Comparison of ENCODE assay signal across 10 cellular contexts in the genomic region with DNA sequence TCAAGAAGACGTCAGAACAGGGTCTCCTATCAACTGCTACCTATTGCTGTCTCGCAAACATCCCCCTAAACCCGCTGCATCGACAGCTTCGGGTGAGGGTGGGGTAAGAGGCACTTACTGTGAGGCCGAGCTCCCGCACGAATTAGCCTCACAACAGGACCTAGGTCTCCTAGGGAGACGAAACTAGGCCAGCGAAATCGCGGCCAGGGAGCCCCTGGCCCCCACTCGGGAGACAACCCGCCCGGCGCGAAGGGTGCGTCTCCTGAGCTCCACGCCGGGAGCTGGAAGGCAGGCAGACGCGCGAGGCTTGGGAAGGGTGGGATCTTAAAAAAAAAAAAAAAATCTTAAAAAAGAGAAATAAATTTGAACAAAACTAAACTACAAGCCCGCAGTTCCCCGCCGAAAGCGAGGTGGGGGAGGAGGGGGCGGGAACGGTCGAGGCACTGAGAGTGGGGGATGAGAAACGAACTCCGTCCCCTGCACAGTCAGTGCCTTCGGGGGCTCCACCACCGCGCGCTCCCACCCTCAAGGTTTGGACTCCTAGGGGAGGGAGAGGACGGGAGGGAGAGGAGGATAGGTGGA. TPM values are rescaled to one million over a fixed set of nuclear protein-coding genes. Genes with fewer than 3 reads are reported as not detected.
DNase-seq lines count a peak whose midpoint lies in the region; ATAC-seq and TF ChIP-seq lines count a peak whose summit lies in the region.
"Had no signal": no experiment of that assay in that cellular context is flagged by ENCODE, and none has a peak within 500 bp of the region (broad histone marks: within the 10 kb centered on the region; RNA-seq: fewer than 3 reads in every experiment).

No MANE protein-coding gene starts in this region.

- peak overlapping the region; percentile 40 for H3K4me3 ChIP-seq in brain microvascular endothelial cell (ENCODE audit: low read depth, low read length)
- peak overlapping the region; percentile 53 for H3K4me3 ChIP-seq in iPS DF 6.9 (ENCODE audit: low read length)
- H3K4me3 ChIP-seq in SJCRH30: no peak overlapping the region

- DNase-seq in Calu3 (no peak), brain microvascular endothelial cell (no peak), iPS DF 6.9 (ENCODE audit: low read depth, low spot score) (no peak), putamen (ENCODE audit: low spot score) (peak; percentile 41), NCI-H1417 (lab: John Stamatoyannopoulos, UW) (no peak), SJCRH30 (no peak), NCI-H146 (lab: John Stamatoyannopoulos, UW) (no peak)
- no peak for DNase-seq in stimulated activated effector memory CD8-positive, alpha-beta T cell treated with anti-CD3 and anti-CD28 coated beads, Interleukin-12 subunit alpha, Interleukin-12 subunit beta, amount 100 ng/mL, for 72 hours (ENCODE audit: low spot score in 2 of 2)

- H3K27ac ChIP-seq in brain microvascular endothelial cell: no peak overlapping the region
- H3K27ac ChIP-seq in iPS DF 6.9 (ENCODE audit: low read length): no peak overlapping the region
- H3K27ac ChIP-seq in SJCRH30: no peak overlapping the region
- H3K27ac ChIP-seq: BLaER1 treated with 17β-estradiol and CSF1 and Interleukin-3, amounts not matched to agents 10 nM and 100 nM had no signal

- no CpG with 5 or more reads among the region's 37 CpGs for WGBS in iPS DF 6.9 (ENCODE audit: insufficient coverage, insufficient read length)

- no peaks in the 10 kb centered on the region for H3K9me3 ChIP-seq in iPS DF 6.9 (ENCODE audit: control insufficient read depth, insufficient read depth, low read length)
- no peaks in the 10 kb centered on the region for H3K9me3 ChIP-seq in SJCRH30 (replicated peaks)

- peaks cover 15% of the 10 kb centered on the region for H3K36me3 Mint-ChIP-seq in Calu3 (ENCODE audit: insufficient read depth, unreplicated experiment)
- H3K36me3 Mint-ChIP-seq in stimulated activated effector memory CD8-positive, alpha-beta T cell treated with anti-CD3 and anti-CD28 coated beads, Interleukin-12 subunit alpha, Interleukin-12 subunit beta, amount 100 ng/mL, for 72 hours: peaks cover 5% of the 10 kb centered on the region

- in situ Hi-C loops in brain microvascular endothelial cell (cut with HindIII; ENCODE audit: low pct_ligation_motif_present, low sequenced_read_pairs): no loop called here

- H3K27me3 Mint-ChIP-seq in Calu3 (ENCODE audit: unreplicated experiment): no peaks in the 10 kb centered on the region

- peak overlapping the region; percentile 80 for H3K4me3 Mint-ChIP-seq in Calu3 (ENCODE audit: low read depth, unreplicated experiment)
- no peak overlapping the region for H3K4me3 Mint-ChIP-seq in stimulated activated effector memory CD8-positive, alpha-beta T cell treated with anti-CD3 and anti-CD28 coated beads, Interleukin-12 subunit alpha, Interleukin-12 subunit beta, amount 100 ng/mL, for 72 hours

- TF ChIP-seq CTCF in Calu3 (IDR thresholded peaks at IDR 0.05; ENCODE audit: unreplicated experiment): no peak
- no peak for TF ChIP-seq CTCF in brain microvascular endothelial cell (IDR thresholded peaks at IDR 0.05; ENCODE audit: low read depth, low read length, missing control alignments)

- no peaks in the 10 kb centered on the region for H3K4me1 Mint-ChIP-seq in Calu3 (ENCODE audit: low read depth, unreplicated experiment)
- H3K4me1 Mint-ChIP-seq in stimulated activated effector memory CD8-positive, alpha-beta T cell treated with anti-CD3 and anti-CD28 coated beads, Interleukin-12 subunit alpha, Interleukin-12 subunit beta, amount 100 ng/mL, for 72 hours: peaks cover 34% of the 10 kb centered on the region

- H3K27ac Mint-ChIP-seq in Calu3 (ENCODE audit: unreplicated experiment): no peak overlapping the region
- H3K27ac Mint-ChIP-seq in stimulated activated effector memory CD8-positive, alpha-beta T cell treated with anti-CD3 and anti-CD28 coated beads, Interleukin-12 subunit alpha, Interleukin-12 subunit beta, amount 100 ng/mL, for 72 hours: no peak overlapping the region

- H3K9me3 Mint-ChIP-seq in Calu3 (ENCODE audit: low read depth, unreplicated experiment): no peaks in the 10 kb centered on the region
- no peaks in the 10 kb centered on the region for H3K9me3 Mint-ChIP-seq in stimulated activated effector memory CD8-positive, alpha-beta T cell treated with anti-CD3 and anti-CD28 coated beads, Interleukin-12 subunit alpha, Interleukin-12 subunit beta, amount 100 ng/mL, for 72 hours

- CTCF ChIA-PET in Calu3 (lab: Charles Lee): interaction anchor here (0.6 kb wide), 1 partner anchor 20 kb away, joined by 5 read pairs; no protein-coding TSS in a partner anchor

- H3K36me3 ChIP-seq in brain microvascular endothelial cell (replicated peaks) (no peaks in the 10 kb centered on the region), iPS DF 6.9 (ENCODE audit: control insufficient read depth, insufficient read depth, low read length) (no peaks in the 10 kb centered on the region), SJCRH30 (no peaks in the 10 kb centered on the region)
- H3K36me3 ChIP-seq: BLaER1 treated with 17β-estradiol and CSF1 and Interleukin-3, amounts not matched to agents 10 nM and 100 nM had no signal

- intact Hi-C loops in Calu3 (cut with micrococcal nuclease; ENCODE audit: unreplicated experiment): no loop called here

- ATAC-seq in stimulated activated effector memory CD8-positive, alpha-beta T cell treated with anti-CD3 and anti-CD28 coated beads, Interleukin-12 subunit alpha, Interleukin-12 subunit beta, amount 100 ng/mL, for 72 hours: no peak

- peaks cover 2% of the 10 kb centered on the region for H3K4me1 ChIP-seq in iPS DF 6.9 (ENCODE audit: control insufficient read depth, insufficient read depth, low read length)
- no peaks in the 10 kb centered on the region for H3K4me1 ChIP-seq in SJCRH30

- no TSS peak for BruUV-seq in Calu3 (replicated peaks; lab: Mats Ljungman, UMichigan)

- H3K27me3 ChIP-seq in brain microvascular endothelial cell (replicated peaks): peaks cover 62% of the 10 kb centered on the region
- peaks cover 40% of the 10 kb centered on the region for H3K27me3 ChIP-seq in iPS DF 6.9 (ENCODE audit: control insufficient read depth, insufficient read depth, low read length)
- H3K27me3 ChIP-seq in SJCRH30: no peaks in the 10 kb centered on the region

RNA-seq across cellular contexts. Expression of a gene that starts 33.0 kb away (rescaled TPM):
- 75.8 and 76.2 TPM in 2 replicates for total RNA-seq in Calu3 (2022)
- total RNA-seq in SJCRH30 (2014; rRNA removed; shearing (Covaris generic)): 44.7 and 48.1 TPM in 2 replicates
- total RNA-seq: T-helper 2 cell treated with Interferon-gamma antibody and Interleukin-4, amounts not matched to agents 100 ng/mL and 5 ng/mL, for 36 hours had no signal
